ENCODE assay signal across 31 cellular contexts in genomic region chr10:130012129-130012528, GRCh38. TPM values are rescaled to one million over a fixed set of nuclear protein-coding genes. Genes with fewer than 3 reads are reported as not detected.
"Had no signal": no experiment of that assay in that cellular context is flagged by ENCODE, and none has a peak within 500 bp of the region (broad histone marks: within the 10 kb centered on the region; RNA-seq: fewer than 3 reads in every experiment).

No MANE protein-coding gene starts in this region.

- H3K4me2 ChIP-seq: hepatocyte, smooth muscle cell had no signal

- H3K9me3 ChIP-seq: colonic mucosa, gastroesophageal sphincter, heart left ventricle, mucosa of descending colon, neutrophil, prostate gland, right atrium auricular region, stomach, thyroid gland, vagina had no signal

- H3K9me3 Mint-ChIP-seq: dendritic cell treated with granulocyte-macrophage colony-stimulating factor and Interleukin-4, amounts not matched to agents 40 ng/mL and 50 ng/mL, for 4 days; endodermal cell; mesothelial cell of epicardium; natural killer cell treated with Interleukin-12 subunit alpha and Interleukin-12 subunit beta and Interleukin-15 and Interleukin-18, amount 100 ng/mL, for 72 hours; stimulated activated effector memory CD8-positive, alpha-beta T cell treated with anti-CD3 and anti-CD28 coated beads, Interleukin-12 subunit alpha, Interleukin-12 subunit beta, amount 100 ng/mL, for 72 hours had no signal

- DNase-seq: colonic mucosa; effector CD8-positive, alpha-beta T cell; endodermal cell; foreskin keratinocyte; heart left ventricle; kidney; mucosa of descending colon; naive B cell; stimulated activated CD4-positive, alpha-beta T cell treated with anti-CD3 and anti-CD28 coated beads, Interleukin-12 subunit alpha, Interleukin-12 subunit beta, amount 100 ng/mL, for 4 hours; stimulated activated CD4-positive, alpha-beta T cell treated with anti-CD3 and anti-CD28 coated beads, Interleukin-1b, Interleukin-23, amount 100 ng/mL, for 48 hours; stimulated activated CD4-positive, alpha-beta T cell treated with anti-CD3 and anti-CD28 coated beads, Interleukin-4, amount 100 ng/mL, for 1 hour; stimulated activated naive CD4-positive, alpha-beta T cell treated with Interleukin-2 at 50 U/mL for 16 hours; stomach; thyroid gland; trophoblast cell had no signal

- H3K27me3 ChIP-seq: colonic mucosa, foreskin keratinocyte, hepatocyte, right atrium auricular region, thyroid gland, vagina had no signal

- H2AFZ ChIP-seq: hepatocyte had no signal

- H3K4me1 ChIP-seq: colonic mucosa, foreskin keratinocyte, gastroesophageal sphincter, heart left ventricle, prostate gland, right atrium auricular region, thyroid gland, vagina had no signal

- H3K36me3 ChIP-seq: colonic mucosa, gastroesophageal sphincter, heart left ventricle, neutrophil, prostate gland, right atrium auricular region, stomach, thyroid gland, vagina had no signal

- H3K79me2 ChIP-seq: hepatocyte had no signal

- H3K27me3 Mint-ChIP-seq: dendritic cell treated with granulocyte-macrophage colony-stimulating factor and Interleukin-4, amounts not matched to agents 40 ng/mL and 50 ng/mL, for 4 days had no signal

- H3K27ac ChIP-seq: colonic mucosa, epithelial cell of prostate, foreskin keratinocyte, gastroesophageal sphincter, heart left ventricle, hepatocyte, neutrophil, prostate gland, right atrium auricular region, stomach, thyroid gland, vagina had no signal

- H3K4me3 ChIP-seq: colonic mucosa, gastroesophageal sphincter, heart left ventricle, hepatocyte, lung, mucosa of descending colon, prostate gland, right atrium auricular region, smooth muscle cell, stomach, thyroid gland, vagina had no signal

- H3K27ac Mint-ChIP-seq: dendritic cell treated with granulocyte-macrophage colony-stimulating factor and Interleukin-4, amounts not matched to agents 40 ng/mL and 50 ng/mL, for 4 days; endodermal cell; memory B cell; mesothelial cell of epicardium; naive B cell; natural killer cell treated with Interleukin-12 subunit alpha and Interleukin-12 subunit beta and Interleukin-15 and Interleukin-18, amount 100 ng/mL, for 72 hours; stimulated activated effector memory CD8-positive, alpha-beta T cell treated with anti-CD3 and anti-CD28 coated beads, Interleukin-12 subunit alpha, Interleukin-12 subunit beta, amount 100 ng/mL, for 72 hours had no signal

- H3K4me1 Mint-ChIP-seq: memory B cell, mesothelial cell of epicardium, naive B cell had no signal

- H3K36me3 Mint-ChIP-seq: memory B cell; mesothelial cell of epicardium; naive B cell; natural killer cell treated with Interleukin-12 subunit alpha and Interleukin-12 subunit beta and Interleukin-15 and Interleukin-18, amount 100 ng/mL, for 72 hours; stimulated activated effector memory CD8-positive, alpha-beta T cell treated with anti-CD3 and anti-CD28 coated beads, Interleukin-12 subunit alpha, Interleukin-12 subunit beta, amount 100 ng/mL, for 72 hours had no signal

- H3K4me3 Mint-ChIP-seq: dendritic cell treated with granulocyte-macrophage colony-stimulating factor and Interleukin-4, amounts not matched to agents 40 ng/mL and 50 ng/mL, for 4 days; endodermal cell; memory B cell; mesothelial cell of epicardium; naive B cell; natural killer cell treated with Interleukin-12 subunit alpha and Interleukin-12 subunit beta and Interleukin-15 and Interleukin-18, amount 100 ng/mL, for 72 hours; stimulated activated effector memory CD8-positive, alpha-beta T cell treated with anti-CD3 and anti-CD28 coated beads, Interleukin-12 subunit alpha, Interleukin-12 subunit beta, amount 100 ng/mL, for 72 hours had no signal

RNA-seq across cellular contexts. Expression of gene EBF3, which starts 48.1 kb away (rescaled TPM):
- total RNA-seq: left lobe of liver; liver; natural killer cell treated with Interleukin-12 subunit alpha and Interleukin-12 subunit beta and Interleukin-15 and Interleukin-18, amount 100 ng/mL, for 72 hours; smooth muscle cell had no signal
- polyA plus RNA-seq: foreskin keratinocyte, smooth muscle cell had no signal
